ENCODE assay signal across 8 cellular contexts in the genomic region with DNA sequence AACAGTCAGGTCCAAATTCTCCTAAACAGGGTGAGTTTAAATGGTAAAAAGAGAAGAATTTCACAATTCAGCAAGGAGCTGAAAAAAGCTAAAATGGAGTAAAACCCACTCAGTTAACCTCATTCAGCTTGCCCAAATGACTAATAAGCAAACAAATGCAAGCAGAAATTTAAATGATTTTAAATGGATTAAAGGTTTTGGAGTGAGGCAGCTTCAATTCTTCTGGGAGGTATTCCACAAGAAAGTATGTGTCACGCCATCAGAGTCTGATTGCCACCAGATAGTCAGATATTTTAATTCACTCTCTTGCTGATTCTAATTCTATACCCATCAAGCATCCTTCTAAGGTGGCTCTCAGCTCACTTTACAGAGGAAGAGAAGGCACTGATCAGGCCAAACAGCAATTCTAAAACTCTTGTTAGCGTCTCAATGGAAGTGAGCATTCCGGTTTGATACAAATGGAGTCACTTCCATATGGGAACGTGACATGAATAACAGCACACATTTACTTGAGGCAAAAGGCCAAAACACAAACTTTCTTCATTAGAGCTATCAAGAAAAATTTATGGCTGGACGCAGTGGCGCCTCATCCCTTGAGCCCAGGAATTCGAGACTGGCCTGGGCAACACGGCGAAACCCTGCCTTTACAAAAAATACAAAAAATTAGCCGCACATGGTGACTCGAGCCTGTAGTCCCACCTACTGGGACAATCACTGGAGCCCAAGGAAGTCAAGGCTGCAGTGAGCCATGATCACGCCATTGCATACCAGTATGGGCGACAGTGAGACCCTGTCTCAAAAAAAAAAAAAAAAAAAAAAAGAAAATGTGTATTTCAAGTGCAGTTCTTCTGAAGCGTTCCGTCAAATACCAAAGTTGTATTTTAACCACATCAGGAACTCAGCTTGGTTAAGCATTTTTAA. TPM values are rescaled to one million over a fixed set of nuclear protein-coding genes. Genes with fewer than 3 reads are reported as not detected.
A peak's percentile ranks its signal among the peaks of the same experiment; 100 is the strongest.
DNase-seq lines count a peak whose midpoint lies in the region; ATAC-seq and TF ChIP-seq lines count a peak whose summit lies in the region.

No MANE protein-coding gene starts in this region.

- H3K4me3 ChIP-seq in GM06990 (replicated peaks; ENCODE audit: low read depth, low read length), result peak overlapping the region; percentile 81
- H3K4me3 ChIP-seq in SJSA1, result peak overlapping the region; percentile 92
- peak overlapping the region; percentile 97 for H3K4me3 ChIP-seq in fibroblast of pulmonary artery (replicated peaks; ENCODE audit: low read depth, low read length)
- H3K4me3 ChIP-seq in sigmoid colon, result peak overlapping the region; percentile 62 to 95 (median 88)

- H3K9me3 ChIP-seq in SJSA1 (replicated peaks), result 0 out of 2 replicates have a peak, but pooled peaks cover 4% of the 10 kb centered on the region
- H3K9me3 ChIP-seq in sigmoid colon, result no peaks in the 10 kb centered on the region

- TF ChIP-seq CTCF in GM06990 (IDR thresholded peaks at IDR 0.05; ENCODE audit: insufficient read depth, low read length, poor library complexity, severe bottlenecking) (no peak), fibroblast of pulmonary artery (IDR thresholded peaks at IDR 0.05; ENCODE audit: low read length, missing control alignments) (no peak), sigmoid colon (IDR thresholded peaks at IDR 0.05) (no peak)

- peaks cover under 1% of the 10 kb centered on the region for H3K36me3 ChIP-seq in GM06990 (ENCODE audit: control insufficient read depth, insufficient read depth, low read length)
- peaks cover 38% of the 10 kb centered on the region for H3K36me3 ChIP-seq in SJSA1
- H3K36me3 ChIP-seq in sigmoid colon, result peaks cover 0 to 34% (median 15%) of the 10 kb centered on the region in 4 donors

- intact Hi-C loops in sigmoid colon (cut with DNase I), result loop anchor here (5.0 to 10.0 kb wide), 4 partner anchors 237 to 1978 kb away; a partner anchor contains a TSS

- no peak for TF ChIP-seq POLR2A in sigmoid colon (IDR thresholded peaks at IDR 0.05)

- WGBS in sigmoid colon, 2 donors, result 36 to 49% methylated on average over 15 of the region's 15 CpGs

- H3K27ac ChIP-seq in SJSA1, result peak overlapping the region; percentile 86
- H3K27ac ChIP-seq in sigmoid colon, result peak overlapping the region; percentile 91 to 99 (median 98)
- H3K27ac ChIP-seq in substantia nigra (ENCODE audit: low read depth, low read length, poor library complexity, severe bottlenecking), result no peak overlapping the region

- no peak for DNase-seq in GM06990 (ENCODE audit: extremely low read depth, insufficient read length)
- peak in 1 of 2 experiments; percentile 54 for DNase-seq in SJSA1 (ENCODE audit: low read depth in 1 of 2, low spot score in 2 of 2)
- no peak for DNase-seq in fibroblast of pulmonary artery (ENCODE audit: low read depth)
- DNase-seq in sigmoid colon, result no peak
- no peak for DNase-seq in substantia nigra (lab: John Stamatoyannopoulos, UW)
- DNase-seq in activated effector memory CD4-positive, alpha-beta T cell treated with anti-CD3 and anti-CD28 coated beads, Interleukin-2, amount 50 U/mL, for 16 hours, result no peak

- no peak for ATAC-seq in GM18517 (IDR thresholded peaks at IDR 0.05; ENCODE audit: unreplicated experiment)
- ATAC-seq in GM19467 (IDR thresholded peaks at IDR 0.05; ENCODE audit: unreplicated experiment), result no peak

- H3K27me3 ChIP-seq in GM06990 (replicated peaks; ENCODE audit: control insufficient read depth, insufficient read depth, low read length), result no peaks in the 10 kb centered on the region
- no peaks in the 10 kb centered on the region for H3K27me3 ChIP-seq in SJSA1 (replicated peaks)
- no peaks in the 10 kb centered on the region for H3K27me3 ChIP-seq in sigmoid colon

- H3K4me1 ChIP-seq in SJSA1 (replicated peaks) (peaks cover 15% of the 10 kb centered on the region), sigmoid colon (peaks cover 0 to 42% (median 33%) of the 10 kb centered on the region in 4 donors)

- no peak for TF ChIP-seq EP300 in sigmoid colon (IDR thresholded peaks at IDR 0.05)

RNA-seq across cellular contexts. Expression of a gene that starts 2.0 kb away (rescaled TPM):
- total RNA-seq in SJSA1 (2014; rRNA removed; shearing (Covaris generic)), result 13.0 and 19.3 TPM in 2 replicates
- total RNA-seq in sigmoid colon, result 10 to 100 TPM; 31.8 to 51.8 (median 40.3) TPM
- polyA plus RNA-seq in sigmoid colon, result 10 to 100 TPM in 1 of 3 donors, 1 to 10 TPM in 2; 5.3 to 11.6 (median 7.8) TPM

RNA-seq across cellular contexts. Expression of a gene that starts 34.7 kb away (rescaled TPM):
- not detected in 2 replicates for total RNA-seq in SJSA1 (2014; rRNA removed; shearing (Covaris generic))
- total RNA-seq in sigmoid colon, result 1 to 10 TPM in 1 of 4 donors, under 1 TPM in 3; 0.28 to 1.2 (median 0.52) TPM
- under 1 TPM in 2 of 3 donors, not detected in 1; 0.46 to 0.96 TPM for polyA plus RNA-seq in sigmoid colon
